Comparison of ENCODE assay signal across 8 cellular contexts in genomic region chr6:2853372-2853765, GRCh38. TPM values are rescaled to one million over a fixed set of nuclear protein-coding genes. Genes with fewer than 3 reads are reported as not detected.
DNase-seq lines count a peak whose midpoint lies in the region; ATAC-seq, FAIRE-seq and TF ChIP-seq lines count a peak whose summit lies in the region.
"Not testable (repeated sequence)": the region's sequence is repeated elsewhere in the genome, so short reads cannot be mapped to it uniquely, and the experiment has no call there.

No MANE protein-coding gene starts in this region.

- H4K20me1 ChIP-seq in SU-DHL-6 (ENCODE audit: low read depth, low read length): not testable (repeated sequence)

- not testable (repeated sequence) for FAIRE-seq in A549 (lab: Jason Lieb, UNC); small intestine (lab: Jason Lieb, UNC)

- DNase-seq in A549 (ENCODE audit: low read depth in 1 of 2, low spot score in 1 of 2); HFF-Myc (ENCODE audit: extremely low read depth, low read depth); activated naive CD4-positive, alpha-beta T cell treated with anti-CD3 and anti-CD28 coated beads, Interleukin-2, amount 50 U/mL, for 72 hours (ENCODE audit: low spot score in 2 of 2); right atrium auricular region (ENCODE audit: low spot score); naive B cell; small intestine: not testable (repeated sequence)

- not testable (repeated sequence) for TF ChIP-seq EP300 in A549 (IDR thresholded peaks at IDR 0.05)

- not testable (repeated sequence) for H3K9me3 Mint-ChIP-seq in activated naive CD4-positive, alpha-beta T cell treated with anti-CD3 and anti-CD28 coated beads, Interleukin-2, amount 50 U/mL, for 72 hours; dendritic cell treated with granulocyte-macrophage colony-stimulating factor and Interleukin-4, amounts not matched to agents 40 ng/mL and 50 ng/mL, for 4 days; naive B cell

- H3K9ac ChIP-seq in SU-DHL-6 (ENCODE audit: low read length): peak overlapping the region; percentile 35; the same call in 1 of the 2 replicates

- not testable (repeated sequence) for TF ChIP-seq POLR2A in A549 (IDR thresholded peaks at IDR 0.05; ENCODE audit: low read length)

- not testable (repeated sequence) for H3K9me2 ChIP-seq in SU-DHL-6 (replicated peaks; ENCODE audit: insufficient read depth, low read length)

- H3K27ac ChIP-seq in A549 (peak overlapping the region; percentile 84 to 94), SU-DHL-6 (ENCODE audit: low read depth, low read length) (peak overlapping the region; percentile 57), right atrium auricular region (peak overlapping the region; percentile 62 to 71), small intestine (ENCODE audit: low read depth in 1 of 2, low read length in 1 of 2) (peak overlapping the region; percentile 38 to 89)

- peaks cover 43% of the 10 kb centered on the region for H3F3A ChIP-seq in SU-DHL-6 (ENCODE audit: insufficient read depth)

- H3K4me3 ChIP-seq in A549; SU-DHL-6 (ENCODE audit: insufficient read depth, low read length, poor library complexity, severe bottlenecking): not testable (repeated sequence)
- peak overlapping the region; percentile 32 for H3K4me3 ChIP-seq in HFF-Myc (replicated peaks; ENCODE audit: low read depth, low read length)
- peak overlapping the region in 1 of 2 donors; percentile 37 for H3K4me3 ChIP-seq in right atrium auricular region
- peak overlapping the region in 1 of 2 donors; percentile 43 for H3K4me3 ChIP-seq in small intestine (ENCODE audit: low read depth in 1 of 2, low read length in 2 of 2)

- H3K9me3 ChIP-seq in A549; SU-DHL-6 (ENCODE audit: insufficient read depth, low read length); right atrium auricular region; small intestine (ENCODE audit: control insufficient read depth, low read depth): not testable (repeated sequence)

- not testable (repeated sequence) for TF ChIP-seq RAD21 in A549 (conservative IDR thresholded peaks at IDR 0.05 in 1 of 2, IDR thresholded peaks at IDR 0.05 in 1 of 2)

- POLR2A ChIA-PET in A549 (lab: Yijun Ruan, JAX): interaction anchor here (0.7 kb wide), 1 partner anchor 11 kb away, joined by 3 read pairs; the partner anchor contains the start of gene SERPINB1

- peaks cover 57% of the 10 kb centered on the region for H3K4me1 ChIP-seq in A549
- H3K4me1 ChIP-seq in right atrium auricular region: peaks cover 0 to 59% of the 10 kb centered on the region in 2 donors
- not testable (repeated sequence) for H3K4me1 ChIP-seq in small intestine (ENCODE audit: control insufficient read depth in 2 of 2, insufficient read depth in 1 of 2, low read depth in 1 of 2, low read length in 1 of 2)

- intact Hi-C loops in dendritic cell treated with granulocyte-macrophage colony-stimulating factor and Interleukin-4, amounts not matched to agents 40 ng/mL and 50 ng/mL, for 4 days (cut with micrococcal nuclease): loop anchor here (5.0 kb wide), 1 partner anchor 34 kb away; no protein-coding TSS in a partner anchor

- not testable (repeated sequence) for H3K27me3 Mint-ChIP-seq in dendritic cell treated with granulocyte-macrophage colony-stimulating factor and Interleukin-4, amounts not matched to agents 40 ng/mL and 50 ng/mL, for 4 days; naive B cell

- TF ChIP-seq CTCF in A549 (IDR thresholded peaks at IDR 0.05); HFF-Myc (IDR thresholded peaks at IDR 0.05; ENCODE audit: low read depth, low read length, missing control alignments); SU-DHL-6 (IDR thresholded peaks at IDR 0.05; ENCODE audit: insufficient read depth, low read length, poor library complexity, severe bottlenecking); right atrium auricular region (IDR thresholded peaks at IDR 0.05): not testable (repeated sequence)

- ATAC-seq in A549; activated naive CD4-positive, alpha-beta T cell treated with anti-CD3 and anti-CD28 coated beads, Interleukin-2, amount 50 U/mL, for 72 hours; naive B cell (ENCODE audit: low read depth in 2 of 2): not testable (repeated sequence)

- H3K4me3 Mint-ChIP-seq in dendritic cell treated with granulocyte-macrophage colony-stimulating factor and Interleukin-4, amounts not matched to agents 40 ng/mL and 50 ng/mL, for 4 days: peak overlapping the region; percentile 45
- H3K4me3 Mint-ChIP-seq in naive B cell: peak overlapping the region in 5 of 8 donors; percentile 24 to 72 (median 45)

- peak overlapping the region; percentile 86 for H3K4me2 ChIP-seq in A549
- peak overlapping the region; percentile 51 for H3K4me2 ChIP-seq in SU-DHL-6 (ENCODE audit: low read depth, low read length, poor library complexity, severe bottlenecking)

- no CpG with 5 or more reads among the region's 1 CpG for WGBS in A549 (ENCODE audit: missing lambda C conversion rate)
- 100% methylated on average over 1 of the region's 1 CpG for WGBS in small intestine, 3 donors

- not testable (repeated sequence) for H3K36me3 ChIP-seq in SU-DHL-6 (ENCODE audit: low read length); right atrium auricular region; small intestine (ENCODE audit: control insufficient read depth in 2 of 2, insufficient read depth in 2 of 2, low read length in 2 of 2)

- H3K27ac Mint-ChIP-seq in activated naive CD4-positive, alpha-beta T cell treated with anti-CD3 and anti-CD28 coated beads, Interleukin-2, amount 50 U/mL, for 72 hours: peak overlapping the region; percentile 98
- peak overlapping the region; percentile 93 for H3K27ac Mint-ChIP-seq in dendritic cell treated with granulocyte-macrophage colony-stimulating factor and Interleukin-4, amounts not matched to agents 40 ng/mL and 50 ng/mL, for 4 days
- H3K27ac Mint-ChIP-seq in naive B cell: peak overlapping the region; percentile 93 to 98 (median 96)

- not testable (repeated sequence) for H3K79me2 ChIP-seq in SU-DHL-6 (ENCODE audit: insufficient read depth, low read length)

- peaks cover 69% of the 10 kb centered on the region for H3K4me1 Mint-ChIP-seq in dendritic cell treated with granulocyte-macrophage colony-stimulating factor and Interleukin-4, amounts not matched to agents 40 ng/mL and 50 ng/mL, for 4 days (ENCODE audit: low read depth)
- H3K4me1 Mint-ChIP-seq in naive B cell: peaks cover 38 to 69% (median 64%) of the 10 kb centered on the region in 3 donors

- not testable (repeated sequence) for H3K27me3 ChIP-seq in SU-DHL-6 (ENCODE audit: low read length); right atrium auricular region; small intestine (ENCODE audit: control insufficient read depth in 2 of 2, insufficient read depth in 2 of 2, low read length in 2 of 2)

- H2AFZ ChIP-seq in SU-DHL-6 (ENCODE audit: low read depth, low read length, severe bottlenecking): not testable (repeated sequence)

- CTCF ChIA-PET in A549 (lab: Yijun Ruan, JAX): interaction anchor here (0.6 to 2.9 kb wide), 7 partner anchors 12 to 1098 kb away, joined by 3 to 12 read pairs (median 3); partner anchors contain the start of gene SERPINB9

- H3K36me3 Mint-ChIP-seq in activated naive CD4-positive, alpha-beta T cell treated with anti-CD3 and anti-CD28 coated beads, Interleukin-2, amount 50 U/mL, for 72 hours: peaks cover 6 to 11% of the 10 kb centered on the region in 2 donors
- H3K36me3 Mint-ChIP-seq in dendritic cell treated with granulocyte-macrophage colony-stimulating factor and Interleukin-4, amounts not matched to agents 40 ng/mL and 50 ng/mL, for 4 days (ENCODE audit: low read depth): not testable (repeated sequence)
- peaks cover 24% of the 10 kb centered on the region in 2 donors for H3K36me3 Mint-ChIP-seq in naive B cell

RNA-seq across cellular contexts. Expression of gene SERPINB1, which starts 11.7 kb away (rescaled TPM):
- 98.6 and 135 TPM in 2 replicates for polyA plus RNA-seq in A549 (2011; rRNA removed)
- 19.2 and 22.3 TPM in 2 replicates for polyA plus RNA-seq in A549 (2012; cell fraction: cytosol; rRNA removed)
- polyA plus RNA-seq in A549 (2012; cell fraction: nucleus; rRNA removed): 9.1 and 11.2 TPM in 2 replicates
- 52.6 to 63.2 TPM (median 52.7 TPM) in 3 replicates for polyA plus RNA-seq in A549 (2017; fragmentation: RNase III; extraction: RNeasy Plus Mini Kit Qiagen cat#74134 plus additional on column Dnase treatment)
- polyA minus RNA-seq in A549 (2011; rRNA and poly(A)+ RNA removed): 39.0 and 42.9 TPM in 2 replicates
- 100 to 1,000 TPM; 121 to 169 TPM for total RNA-seq in activated naive CD4-positive, alpha-beta T cell treated with anti-CD3 and anti-CD28 coated beads, Interleukin-2, amount 50 U/mL, for 72 hours
- total RNA-seq in right atrium auricular region: 10 to 100 TPM; 26.6 to 27.3 TPM
- polyA plus RNA-seq in naive B cell (ENCODE audit: low read depth in 6 of 6): 100 to 1,000 TPM in 2 of 6 donors, 10 to 100 TPM in 4; 84.7 to 107 (median 93.7) TPM
- 100 to 1,000 TPM; 154 to 226 (median 169) TPM for polyA plus RNA-seq in small intestine

RNA-seq across cellular contexts. Expression of gene SERPINB9, which starts 49.7 kb away (rescaled TPM):
- polyA plus RNA-seq in A549 (2011; rRNA removed) (24.7 and 25.7 TPM in 2 replicates), A549 (2017; fragmentation: RNase III; extraction: RNeasy Plus Mini Kit Qiagen cat#74134 plus additional on column Dnase treatment) (8.7 TPM in 3 replicates), naive B cell (ENCODE audit: low read depth in 6 of 6) (10 to 100 TPM; 18.2 to 35.2 (median 27.7) TPM), small intestine (1 to 10 TPM in 2 of 3 donors, under 1 TPM in 1; 0.22 to 3.6 (median 1.1) TPM)
- 8.2 and 9.9 TPM in 2 replicates for polyA plus RNA-seq in A549 (2012; cell fraction: cytosol; rRNA removed)
- polyA plus RNA-seq in A549 (2012; cell fraction: nucleus; rRNA removed): 4.4 and 6.7 TPM in 2 replicates
- polyA minus RNA-seq in A549 (2011; rRNA and poly(A)+ RNA removed): 26.4 and 31.6 TPM in 2 replicates
- 100 to 1,000 TPM in 1 of 2 donors, 10 to 100 TPM in 1; 51.3 to 102 TPM for total RNA-seq in activated naive CD4-positive, alpha-beta T cell treated with anti-CD3 and anti-CD28 coated beads, Interleukin-2, amount 50 U/mL, for 72 hours
- 10 to 100 TPM; 11.2 to 17.5 TPM for total RNA-seq in right atrium auricular region
